14 cellular contexts compared by ENCODE assay signal in genomic region chr10:32381165-32381564, GRCh38. TPM values are rescaled to one million over a fixed set of nuclear protein-coding genes. Genes with fewer than 3 reads are reported as not detected.
A peak's percentile ranks its signal among the peaks of the same experiment; 100 is the strongest.
DNase-seq lines count a peak whose midpoint lies in the region; ATAC-seq and TF ChIP-seq lines count a peak whose summit lies in the region.
"Had no signal": no experiment of that assay in that cellular context is flagged by ENCODE, and none has a peak within 500 bp of the region (broad histone marks: within the 10 kb centered on the region; RNA-seq: fewer than 3 reads in every experiment).

No MANE protein-coding gene starts in this region.

- no peak for DNase-seq in A673 (ENCODE audit: low spot score)
- no peak for DNase-seq in CD4-positive, CD25-positive, alpha-beta regulatory T cell
- no peak for DNase-seq in endothelial cell (ENCODE audit: low spot score)
- no peak for DNase-seq in psoas muscle
- DNase-seq in hypothalamus (lab: John Stamatoyannopoulos, UW): no peak
- DNase-seq in trophoblast cell: no peak
- no peak for DNase-seq in CD8-positive, alpha-beta memory T cell
- DNase-seq: Kasumi-1, NCI-H1436, NCI-H2081 treated with DMSO at 0.1 percent for 48 hours, NCI-H345, NCI-H526 treated with DMSO at 0.1 percent for 48 hours had no signal

- H3K79me2 ChIP-seq in trophoblast cell (ENCODE audit: control insufficient read depth, insufficient read depth, low read length, poor library complexity): no peaks in the 10 kb centered on the region

- H4K8ac ChIP-seq in trophoblast cell (ENCODE audit: low read depth, low read length): no peak overlapping the region

- H3K4me1 ChIP-seq in A673 (ENCODE audit: insufficient read depth, low read length, poor library complexity, severe bottlenecking) (peaks cover 37% of the 10 kb centered on the region), psoas muscle (peaks cover 25% of the 10 kb centered on the region), trophoblast cell (ENCODE audit: control insufficient read depth in 1 of 2, insufficient read depth in 2 of 2, low read length in 2 of 2) (peaks cover 0 to 2% of the 10 kb centered on the region in 2 experiments)
- H3K4me1 ChIP-seq in CD4-positive, CD25-positive, alpha-beta regulatory T cell (ENCODE audit: control insufficient read depth, insufficient read depth, low read length, poor library complexity, severe bottlenecking): peaks cover 14% of the 10 kb centered on the region
- H3K4me1 ChIP-seq in CD8-positive, alpha-beta memory T cell (ENCODE audit: insufficient read depth, low read length): peaks cover 10% of the 10 kb centered on the region

- H3K9me3 ChIP-seq in A673 (ENCODE audit: low read depth, low read length, poor library complexity, severe bottlenecking): no peaks in the 10 kb centered on the region
- H3K9me3 ChIP-seq in CD4-positive, CD25-positive, alpha-beta regulatory T cell (ENCODE audit: control insufficient read depth in 2 of 2, low read length in 2 of 2): no peaks in the 10 kb centered on the region
- H3K9me3 ChIP-seq in psoas muscle: no peaks in the 10 kb centered on the region
- H3K9me3 ChIP-seq in trophoblast cell (ENCODE audit: insufficient read depth, low read depth, low read length): no peaks in the 10 kb centered on the region
- no peaks in the 10 kb centered on the region for H3K9me3 ChIP-seq in CD8-positive, alpha-beta memory T cell (ENCODE audit: low read length)
- H3K9me3 ChIP-seq: BLaER1, HAP-1 had no signal

- no peak overlapping the region for H2BK12ac ChIP-seq in trophoblast cell (ENCODE audit: low read length)

- no peak overlapping the region for H3K4me3 Mint-ChIP-seq in CD4-positive, CD25-positive, alpha-beta regulatory T cell
- H3K4me3 Mint-ChIP-seq in endothelial cell (ENCODE audit: unreplicated experiment): no peak overlapping the region
- H3K4me3 Mint-ChIP-seq in CD8-positive, alpha-beta memory T cell: no peak overlapping the region

- H3K14ac ChIP-seq in trophoblast cell (ENCODE audit: low read length): no peak overlapping the region

- H3K18ac ChIP-seq in trophoblast cell (ENCODE audit: low read length): no peak overlapping the region

- POLR2A ChIA-PET in A673 (lab: Charles Lee; ENCODE audit: low non-redundant PET): no interaction called here
- POLR2A ChIA-PET in CD8-positive, alpha-beta memory T cell (lab: Charles Lee): no interaction called here

- no peak overlapping the region for H2AK5ac ChIP-seq in trophoblast cell (ENCODE audit: low read length)

- H4K91ac ChIP-seq in trophoblast cell (ENCODE audit: low read depth, low read length): no peak overlapping the region

- no peaks in the 10 kb centered on the region for H3K27me3 Mint-ChIP-seq in CD4-positive, CD25-positive, alpha-beta regulatory T cell
- H3K27me3 Mint-ChIP-seq in endothelial cell (ENCODE audit: unreplicated experiment): no peaks in the 10 kb centered on the region
- no peaks in the 10 kb centered on the region for H3K27me3 Mint-ChIP-seq in CD8-positive, alpha-beta memory T cell

- WGBS in psoas muscle, 3 donors: 85 to 94% (median 89%) methylated on average over 3 of the region's 3 CpGs
- WGBS in trophoblast cell (ENCODE audit: extremely low coverage, insufficient coverage, insufficient read length): no CpG with 5 or more reads among the region's 3 CpGs

- no peak overlapping the region for H3K4ac ChIP-seq in trophoblast cell (ENCODE audit: low read depth, low read length)

- H4K12ac ChIP-seq in trophoblast cell (ENCODE audit: low read depth, low read length): no peak overlapping the region

- no peak overlapping the region for H3K4me3 ChIP-seq in A673 (ENCODE audit: low read depth, low read length, poor library complexity, severe bottlenecking)
- no peak overlapping the region for H3K4me3 ChIP-seq in CD4-positive, CD25-positive, alpha-beta regulatory T cell (ENCODE audit: low read depth, low read length)
- no peak overlapping the region for H3K4me3 ChIP-seq in psoas muscle
- no peak overlapping the region for H3K4me3 ChIP-seq in trophoblast cell (ENCODE audit: low read depth, low read length)
- no peak overlapping the region for H3K4me3 ChIP-seq in CD8-positive, alpha-beta memory T cell (ENCODE audit: low read length)
- H3K4me3 ChIP-seq: BLaER1, HAP-1 had no signal

- no peak for TF ChIP-seq CTCF in A673 (conservative IDR thresholded peaks at IDR 0.05; ENCODE audit: low read depth, low read length)
- no peak for TF ChIP-seq CTCF in endothelial cell (IDR thresholded peaks at IDR 0.05; ENCODE audit: unreplicated experiment)
- TF ChIP-seq CTCF in psoas muscle (IDR thresholded peaks at IDR 0.05): no peak

- H3K9me3 Mint-ChIP-seq in CD4-positive, CD25-positive, alpha-beta regulatory T cell: peaks cover 0 to 2% (median 0%) of the 10 kb centered on the region in 7 donors
- no peaks in the 10 kb centered on the region for H3K9me3 Mint-ChIP-seq in endothelial cell (ENCODE audit: unreplicated experiment)
- H3K9me3 Mint-ChIP-seq in CD8-positive, alpha-beta memory T cell: no peaks in the 10 kb centered on the region

- BruUV-seq in A673 (replicated peaks; lab: Mats Ljungman, UMichigan): no TSS peak

- H3K4me2 ChIP-seq in trophoblast cell (ENCODE audit: low read length): no peak overlapping the region
- H3K4me2 ChIP-seq: BLaER1 had no signal

- no peak overlapping the region for H2BK120ac ChIP-seq in trophoblast cell (ENCODE audit: insufficient read depth, low read length, poor library complexity)

- no peaks in the 10 kb centered on the region for H3K36me3 Mint-ChIP-seq in CD4-positive, CD25-positive, alpha-beta regulatory T cell
- no peaks in the 10 kb centered on the region for H3K36me3 Mint-ChIP-seq in endothelial cell (ENCODE audit: low read depth, unreplicated experiment)
- peaks cover 0 to 1% (median 0%) of the 10 kb centered on the region in 3 donors for H3K36me3 Mint-ChIP-seq in CD8-positive, alpha-beta memory T cell

- CTCF ChIA-PET in A673 (lab: Charles Lee): no interaction called here
- CTCF ChIA-PET in CD8-positive, alpha-beta memory T cell (lab: Charles Lee): no interaction called here

- H2AFZ ChIP-seq in trophoblast cell (ENCODE audit: insufficient read depth, low read length, poor library complexity): no peak overlapping the region

- H3K23ac ChIP-seq in trophoblast cell (ENCODE audit: low read length): no peak overlapping the region

- peaks cover 3% of the 10 kb centered on the region for H3K36me3 ChIP-seq in A673 (ENCODE audit: insufficient read depth, low read length, poor library complexity, severe bottlenecking)
- no peaks in the 10 kb centered on the region for H3K36me3 ChIP-seq in CD4-positive, CD25-positive, alpha-beta regulatory T cell (ENCODE audit: control insufficient read depth, insufficient read depth, low read length)
- no peaks in the 10 kb centered on the region for H3K36me3 ChIP-seq in psoas muscle (ENCODE audit: insufficient read depth in 1 of 2, low read depth in 1 of 2)
- no peaks in the 10 kb centered on the region for H3K36me3 ChIP-seq in trophoblast cell (ENCODE audit: control insufficient read depth in 1 of 2, insufficient read depth in 2 of 2, low read length in 2 of 2)
- no peaks in the 10 kb centered on the region for H3K36me3 ChIP-seq in CD8-positive, alpha-beta memory T cell (ENCODE audit: insufficient read depth, low read length)
- H3K36me3 ChIP-seq: BLaER1, HAP-1 had no signal

- peaks cover 2% of the 10 kb centered on the region for H3K79me1 ChIP-seq in trophoblast cell (ENCODE audit: low read length)

- H3K27me3 ChIP-seq in A673 (replicated peaks; ENCODE audit: insufficient read depth, low read depth, low read length, poor library complexity) (no peaks in the 10 kb centered on the region), psoas muscle (ENCODE audit: insufficient read depth in 3 of 3, low read length in 2 of 3) (no peaks in the 10 kb centered on the region), trophoblast cell (ENCODE audit: insufficient read depth, low read length) (no peaks in the 10 kb centered on the region)
- H3K27me3 ChIP-seq in CD4-positive, CD25-positive, alpha-beta regulatory T cell (ENCODE audit: control insufficient read depth, insufficient read depth, low read length): no peaks in the 10 kb centered on the region
- H3K27me3 ChIP-seq in CD8-positive, alpha-beta memory T cell (ENCODE audit: insufficient read depth, low read length, poor library complexity, severe bottlenecking): no peaks in the 10 kb centered on the region
- H3K27me3 ChIP-seq: BLaER1 had no signal

- H3K9ac ChIP-seq in trophoblast cell (ENCODE audit: low read length): no peak overlapping the region
- H3K9ac ChIP-seq: BLaER1 had no signal

- H3K27ac ChIP-seq in A673 (ENCODE audit: low read depth, low read length, poor library complexity, severe bottlenecking): peak overlapping the region; percentile 98
- H3K27ac ChIP-seq in CD4-positive, CD25-positive, alpha-beta regulatory T cell (ENCODE audit: insufficient read depth, low read length, poor library complexity, severe bottlenecking): no peak overlapping the region
- peak overlapping the region; percentile 80 for H3K27ac ChIP-seq in psoas muscle
- H3K27ac ChIP-seq in trophoblast cell (ENCODE audit: low read depth, low read length): no peak overlapping the region
- no peak overlapping the region for H3K27ac ChIP-seq in CD8-positive, alpha-beta memory T cell (ENCODE audit: low read depth, low read length)
- H3K27ac ChIP-seq: BLaER1 had no signal

- intact Hi-C loops in A673 (cut with micrococcal nuclease; ENCODE audit: unreplicated experiment): no loop called here
- intact Hi-C loops in psoas muscle (cut with DNase I): loop anchor here in 1 of 2 donors (5.0 kb wide), 1 partner anchor 61 kb away; no protein-coding TSS in a partner anchor

- peak overlapping the region in 2 of 3 donors; percentile 48 to 57 for H3K27ac Mint-ChIP-seq in CD4-positive, CD25-positive, alpha-beta regulatory T cell
- peak overlapping the region; percentile 28 for H3K27ac Mint-ChIP-seq in endothelial cell (ENCODE audit: unreplicated experiment)
- peak overlapping the region in 1 of 8 donors; percentile 33 for H3K27ac Mint-ChIP-seq in CD8-positive, alpha-beta memory T cell

- H3K4me1 Mint-ChIP-seq in CD4-positive, CD25-positive, alpha-beta regulatory T cell: no peaks in the 10 kb centered on the region
- H3K4me1 Mint-ChIP-seq in endothelial cell (ENCODE audit: unreplicated experiment): peaks cover 2% of the 10 kb centered on the region
- peaks cover 2 to 7% (median 3%) of the 10 kb centered on the region in 3 donors for H3K4me1 Mint-ChIP-seq in CD8-positive, alpha-beta memory T cell

- no peak for ATAC-seq in CD4-positive, CD25-positive, alpha-beta regulatory T cell (ENCODE audit: low read depth in 2 of 2)
- no peak for ATAC-seq in psoas muscle

- H2BK5ac ChIP-seq in trophoblast cell (ENCODE audit: low read depth, low read length, poor library complexity): no peak overlapping the region

RNA-seq across cellular contexts. Expression of gene EPC1, which starts 34.2 kb away (rescaled TPM):
- total RNA-seq in A673 (2021) (75.7 and 75.8 TPM in 2 replicates), endothelial cell (ENCODE audit: unreplicated experiment) (31.0 TPM), psoas muscle (10 to 100 TPM; 20.7 to 37.1 (median 27.1) TPM)
- total RNA-seq in CD4-positive, CD25-positive, alpha-beta regulatory T cell: 218 TPM
- 10 to 100 TPM; 46.6 to 64.4 (median 56.8) TPM for polyA plus RNA-seq in CD4-positive, CD25-positive, alpha-beta regulatory T cell
- polyA plus RNA-seq in psoas muscle: 10 to 100 TPM; 19.5 to 27.3 (median 20.7) TPM
- 20.2 and 21.7 TPM in 2 replicates for polyA plus RNA-seq in trophoblast cell (2013)
- 10 to 100 TPM; 40.9 to 41.3 TPM for total RNA-seq in CD8-positive, alpha-beta memory T cell
- 45.3 TPM for polyA plus RNA-seq in CD8-positive, alpha-beta memory T cell

Comparison
In these comparisons a context has a peak if more than half of its experiments do, and no peak if none do; other contexts are left out.
1. H3K27ac ChIP-seq: peak in A673 (single experiment) and psoas muscle (single experiment); none in CD4-positive, CD25-positive, alpha-beta regulatory T cell (single experiment), trophoblast cell (single experiment) and CD8-positive, alpha-beta memory T cell (single experiment).